Comparison of ENCODE assay signal across 8 cellular contexts in genomic region chr5:54753034-54753433, GRCh38.
DNase-seq lines count a peak whose midpoint lies in the region; ATAC-seq and TF ChIP-seq lines count a peak whose summit lies in the region.

No MANE protein-coding gene starts in this region.

- peaks cover 25% of the 10 kb centered on the region for H3K4me1 Mint-ChIP-seq in CD8-positive, alpha-beta T cell (ENCODE audit: low read depth)

- H3K4me1 ChIP-seq in CD8-positive, alpha-beta T cell (ENCODE audit: insufficient read depth, low read length), result peaks cover 13% of the 10 kb centered on the region

- TF ChIP-seq CTCF in CD8-positive, alpha-beta T cell (IDR thresholded peaks at IDR 0.05), result no peak
- no peak for TF ChIP-seq CTCF in brain microvascular endothelial cell (IDR thresholded peaks at IDR 0.05; ENCODE audit: low read depth, low read length, missing control alignments)

- no peaks in the 10 kb centered on the region for H3K36me3 ChIP-seq in CD8-positive, alpha-beta T cell (ENCODE audit: insufficient read depth, low read length)
- no peaks in the 10 kb centered on the region for H3K36me3 ChIP-seq in brain microvascular endothelial cell (replicated peaks)

- no peaks in the 10 kb centered on the region for H3K27me3 ChIP-seq in CD8-positive, alpha-beta T cell (ENCODE audit: insufficient read depth, low read length)
- no peaks in the 10 kb centered on the region for H3K27me3 ChIP-seq in brain microvascular endothelial cell (replicated peaks)

- no peaks in the 10 kb centered on the region for H3K36me3 Mint-ChIP-seq in CD8-positive, alpha-beta T cell

- no peak overlapping the region for H3K4me3 ChIP-seq in CD8-positive, alpha-beta T cell (ENCODE audit: low read depth, low read length)
- peak overlapping the region; percentile 4 for H3K4me3 ChIP-seq in brain microvascular endothelial cell (ENCODE audit: low read depth, low read length)

- POLR2A ChIA-PET in CD8-positive, alpha-beta T cell (lab: Charles Lee), result interaction anchor here (0.9 to 1.1 kb wide), 2 partner anchors 9 to 14 kb away, joined by 3 to 4 read pairs; no protein-coding TSS in a partner anchor

- H3K27ac ChIP-seq in CD8-positive, alpha-beta T cell (ENCODE audit: low read depth, low read length), result no peak overlapping the region
- no peak overlapping the region for H3K27ac ChIP-seq in brain microvascular endothelial cell

- H3K9me3 ChIP-seq in CD8-positive, alpha-beta T cell (ENCODE audit: low read length), result no peaks in the 10 kb centered on the region

- intact Hi-C loops in CD8-positive, alpha-beta T cell (cut with DNase I, micrococcal nuclease), result no loop called here

- no peaks in the 10 kb centered on the region for H3K27me3 Mint-ChIP-seq in CD8-positive, alpha-beta T cell (ENCODE audit: low read depth)

- in situ Hi-C loops in brain microvascular endothelial cell (cut with HindIII; ENCODE audit: low pct_ligation_motif_present, low sequenced_read_pairs) (no loop called here), G401 (cut with HindIII; ENCODE audit: low sequenced_read_pairs) (no loop called here)

- no peak for DNase-seq in CD8-positive, alpha-beta T cell
- DNase-seq in brain microvascular endothelial cell, result peak; percentile 72
- DNase-seq in NCI-H1694 treated with DMSO at 0.1 percent for 48 hours (lab: John Stamatoyannopoulos, UW), result no peak
- DNase-seq in 8988T, result no peak
- DNase-seq in pons (ENCODE audit: low spot score), result no peak
- no peak for DNase-seq in G401 (ENCODE audit: low spot score)

- peak; percentile 66 for ATAC-seq in CD8-positive, alpha-beta T cell
- ATAC-seq in GM21367 (IDR thresholded peaks at IDR 0.05; ENCODE audit: unreplicated experiment) (peak; percentile 95), HG03571 (IDR thresholded peaks at IDR 0.05; ENCODE audit: unreplicated experiment) (peak; percentile 53)

- peak overlapping the region; percentile 29 for H3K27ac Mint-ChIP-seq in CD8-positive, alpha-beta T cell

- peak overlapping the region; percentile 20 for H3K4me3 Mint-ChIP-seq in CD8-positive, alpha-beta T cell

- no peaks in the 10 kb centered on the region for H3K9me3 Mint-ChIP-seq in CD8-positive, alpha-beta T cell

- CTCF ChIA-PET in CD8-positive, alpha-beta T cell (lab: Charles Lee), result no interaction called here
